Comparison of ENCODE assay signal across 24 cellular contexts in genomic region chr20:61763740-61764400, GRCh38.
"Had no signal": no experiment of that assay in that cellular context is flagged by ENCODE, and none has a peak within 500 bp of the region (broad histone marks: within the 10 kb centered on the region; RNA-seq: fewer than 3 reads in every experiment).

No MANE protein-coding gene starts in this region.

- H2AFZ ChIP-seq: hepatocyte had no signal

- H3K4me1 Mint-ChIP-seq: naive thymus-derived CD8-positive, alpha-beta T cell; stimulated activated naive CD8-positive, alpha-beta T cell treated with anti-CD3 and anti-CD28 coated beads, Interleukin-15, amount 100 ng/mL, for 72 hours had no signal

- DNase-seq: cerebellar nuclear complex; cortex of kidney; foreskin fibroblast; gastrocnemius medialis; heart left ventricle; kidney; naive thymus-derived CD8-positive, alpha-beta T cell; nephron progenitor cell; occipital lobe; small intestine; stimulated activated CD4-positive, alpha-beta T cell treated with anti-CD3 and anti-CD28 coated beads, Interleukin-12 subunit alpha, Interleukin-12 subunit beta, amount 100 ng/mL, for 4 hours; stimulated activated CD4-positive, alpha-beta T cell treated with anti-CD3 and anti-CD28 coated beads, Interleukin-1b, Interleukin-23, amount 100 ng/mL, for 48 hours; stimulated activated CD4-positive, alpha-beta T cell treated with anti-CD3 and anti-CD28 coated beads, Interleukin-4, amount 100 ng/mL, for 1 hour; stimulated activated CD8-positive, alpha-beta memory T cell treated with anti-CD3 and anti-CD28 coated beads, Interleukin-4, amount 100 ng/mL, for 48 hours; stimulated activated naive CD4-positive, alpha-beta T cell; stimulated activated naive CD8-positive, alpha-beta T cell treated with anti-CD3 and anti-CD28 coated beads, Interleukin-15, amount 100 ng/mL, for 72 hours; thyroid gland had no signal

- H3K9me3 ChIP-seq: gastrocnemius medialis, heart left ventricle, pancreas, thyroid gland had no signal

- H3K36me3 ChIP-seq: gastrocnemius medialis, heart left ventricle, pancreas, thyroid gland had no signal

- H3K9me3 Mint-ChIP-seq: naive thymus-derived CD8-positive, alpha-beta T cell; nephron progenitor cell; stimulated activated naive CD8-positive, alpha-beta T cell treated with anti-CD3 and anti-CD28 coated beads, Interleukin-15, amount 100 ng/mL, for 72 hours; type B pancreatic cell had no signal

- H3K27me3 ChIP-seq: pancreas, thyroid gland had no signal

- H3K79me2 ChIP-seq: hepatocyte had no signal

- H3K27ac Mint-ChIP-seq: naive thymus-derived CD8-positive, alpha-beta T cell; nephron progenitor cell; progenitor cell of endocrine pancreas; type B pancreatic cell had no signal

- H3K36me3 Mint-ChIP-seq: type B pancreatic cell had no signal

- H3K27me3 Mint-ChIP-seq: stimulated activated naive CD8-positive, alpha-beta T cell treated with anti-CD3 and anti-CD28 coated beads, Interleukin-15, amount 100 ng/mL, for 72 hours had no signal

- H3K4me2 ChIP-seq: hepatocyte had no signal

- FAIRE-seq: kidney, pancreas, small intestine had no signal

- H3K4me3 Mint-ChIP-seq: naive thymus-derived CD8-positive, alpha-beta T cell; nephron progenitor cell; stimulated activated naive CD8-positive, alpha-beta T cell treated with anti-CD3 and anti-CD28 coated beads, Interleukin-15, amount 100 ng/mL, for 72 hours; type B pancreatic cell had no signal

- ATAC-seq: esophagus mucosa; gastrocnemius medialis; heart left ventricle; left lobe of liver; naive thymus-derived CD8-positive, alpha-beta T cell; pancreas; stimulated activated naive CD8-positive, alpha-beta T cell treated with anti-CD3 and anti-CD28 coated beads, Interleukin-15, amount 100 ng/mL, for 72 hours had no signal

- H3K27ac ChIP-seq: epithelial cell of prostate, gastrocnemius medialis, heart left ventricle, hepatocyte, pancreas, thyroid gland had no signal

- H3K4me3 ChIP-seq: gastrocnemius medialis, heart left ventricle, hepatocyte, pancreas, thyroid gland had no signal

- H3K4me1 ChIP-seq: gastrocnemius medialis, heart left ventricle, pancreas, thyroid gland had no signal
